In genomic region chr1:21321963-21322680, GRCh38 we compare ENCODE assay signal across 8 cellular contexts. TPM values are rescaled to one million over a fixed set of nuclear protein-coding genes. Genes with fewer than 3 reads are reported as not detected.
A peak's percentile ranks its signal among the peaks of the same experiment; 100 is the strongest.
DNase-seq lines count a peak whose midpoint lies in the region; ATAC-seq and TF ChIP-seq lines count a peak whose summit lies in the region.

No MANE protein-coding gene starts in this region.

- H3K9me2 ChIP-seq in OCI-LY1 (ENCODE audit: low read depth, low read length): no peaks in the 10 kb centered on the region

- POLR2A ChIA-PET in CD4-positive, alpha-beta T cell (lab: Charles Lee): interaction anchor here (1.1 to 9.9 kb wide), 4 partner anchors 12 to 52 kb away, joined by 4 to 205 read pairs (median 34); partner anchors contain the start of gene ECE1

- no peaks in the 10 kb centered on the region for H4K20me1 ChIP-seq in OCI-LY1 (ENCODE audit: insufficient read depth, low read length)

- no peaks in the 10 kb centered on the region for H3K9me3 ChIP-seq in CD4-positive, alpha-beta T cell (ENCODE audit: control insufficient read depth, low read length)
- H3K9me3 ChIP-seq in OCI-LY1 (ENCODE audit: low read length): no peaks in the 10 kb centered on the region
- no peaks in the 10 kb centered on the region for H3K9me3 ChIP-seq in effector memory CD4-positive, alpha-beta T cell (ENCODE audit: control insufficient read depth, low read length)
- no peaks in the 10 kb centered on the region for H3K9me3 ChIP-seq in ovary

- DNase-seq in CD4-positive, alpha-beta T cell: no peak
- no peak for DNase-seq in effector memory CD4-positive, alpha-beta T cell
- DNase-seq in ovary: peak in 1 of 5 donors; percentile 61
- no peak for DNase-seq in NK-92 treated with Interleukin-12 subunit alpha and Interleukin-12 subunit beta, amount 100 ng/mL, for 24 hours (lab: John Stamatoyannopoulos, UW)
- DNase-seq in left colon: no peak
- no peak for DNase-seq in GM19238 (ENCODE audit: insufficient read length, low spot score)

- no peak for ATAC-seq in CD4-positive, alpha-beta T cell (ENCODE audit: poor library complexity)
- no peak for ATAC-seq in GM19467 (IDR thresholded peaks at IDR 0.05; ENCODE audit: unreplicated experiment)
- ATAC-seq in left colon: no peak

- H3K79me2 ChIP-seq in OCI-LY1 (ENCODE audit: insufficient read depth, low read length): no peaks in the 10 kb centered on the region

- no peaks in the 10 kb centered on the region for H3K27me3 ChIP-seq in CD4-positive, alpha-beta T cell (ENCODE audit: control insufficient read depth, insufficient read depth, low read length)
- no peaks in the 10 kb centered on the region for H3K27me3 ChIP-seq in OCI-LY1 (ENCODE audit: insufficient read depth, low read length)
- no peaks in the 10 kb centered on the region for H3K27me3 ChIP-seq in effector memory CD4-positive, alpha-beta T cell (replicated peaks; ENCODE audit: control insufficient read depth, insufficient read depth, low read length, poor library complexity, severe bottlenecking)
- no peaks in the 10 kb centered on the region for H3K27me3 ChIP-seq in ovary

- TF ChIP-seq CTCF in CD4-positive, alpha-beta T cell (IDR thresholded peaks at IDR 0.05): no peak
- no peak for TF ChIP-seq CTCF in OCI-LY1 (IDR thresholded peaks at IDR 0.05; ENCODE audit: low read length)
- no peak for TF ChIP-seq CTCF in ovary (IDR thresholded peaks at IDR 0.05)

- TF ChIP-seq EP300 in ovary (IDR thresholded peaks at IDR 0.05): no peak

- H3K27ac Mint-ChIP-seq in CD4-positive, alpha-beta T cell: peak overlapping the region; percentile 93

- no peak overlapping the region for H3K27ac ChIP-seq in CD4-positive, alpha-beta T cell (ENCODE audit: low read depth, low read length)
- H3K27ac ChIP-seq in OCI-LY1 (ENCODE audit: low read depth, low read length, poor library complexity, severe bottlenecking) (peak overlapping the region; percentile 23), ovary (peak overlapping the region; percentile 70 to 93)
- peak overlapping the region; percentile 39 for H3K27ac ChIP-seq in effector memory CD4-positive, alpha-beta T cell (ENCODE audit: insufficient read depth, low read length, poor library complexity, severe bottlenecking)

- TF ChIP-seq POLR2A in ovary (IDR thresholded peaks at IDR 0.05): no peak

- peak overlapping the region; percentile 42 for H3K4me3 Mint-ChIP-seq in CD4-positive, alpha-beta T cell

- peaks cover 17% of the 10 kb centered on the region for H3K36me3 Mint-ChIP-seq in CD4-positive, alpha-beta T cell (ENCODE audit: low read depth)

- no peaks in the 10 kb centered on the region for H3K9me3 Mint-ChIP-seq in CD4-positive, alpha-beta T cell

- peaks cover 67% of the 10 kb centered on the region for H3K4me1 Mint-ChIP-seq in CD4-positive, alpha-beta T cell (ENCODE audit: low read depth)

- WGBS in ovary, 3 donors: 85 to 86% (median 86%) methylated on average over 9 of the region's 9 CpGs

- H2AFZ ChIP-seq in OCI-LY1 (ENCODE audit: low read length): no peak overlapping the region

- no peak overlapping the region for H3K9ac ChIP-seq in OCI-LY1 (ENCODE audit: low read length)

- intact Hi-C loops in CD4-positive, alpha-beta T cell (cut with DNase I, micrococcal nuclease): loop anchor here in 1 of 2 experiments (2.0 kb wide), 1 partner anchor 17 kb away; no protein-coding TSS in a partner anchor
- intact Hi-C loops in ovary (cut with DNase I): no loop called here
- intact Hi-C loops in left colon (cut with DNase I, micrococcal nuclease): no loop called here

- H3K4me3 ChIP-seq in OCI-LY1 (ENCODE audit: low read depth, low read length, poor library complexity, severe bottlenecking) (no peak overlapping the region), ovary (no peak overlapping the region)
- H3K4me3 ChIP-seq in effector memory CD4-positive, alpha-beta T cell (ENCODE audit: insufficient read depth, low read depth, low read length, poor library complexity, severe bottlenecking): no peak overlapping the region

- H3K4me2 ChIP-seq in OCI-LY1 (ENCODE audit: low read length): no peak overlapping the region; the same call in 1 of the 2 replicates

- CTCF ChIA-PET in CD4-positive, alpha-beta T cell (lab: Charles Lee): interaction anchor here (1.2 kb wide), 1 partner anchor 12 kb away, joined by 3 read pairs; no protein-coding TSS in a partner anchor

- H3F3A ChIP-seq in OCI-LY1 (ENCODE audit: insufficient read depth, low read length): no peaks in the 10 kb centered on the region

- no peaks in the 10 kb centered on the region for H3K27me3 Mint-ChIP-seq in CD4-positive, alpha-beta T cell

- H3K36me3 ChIP-seq in OCI-LY1 (ENCODE audit: insufficient read depth, low read length): no peaks in the 10 kb centered on the region
- peaks cover 7% of the 10 kb centered on the region for H3K36me3 ChIP-seq in effector memory CD4-positive, alpha-beta T cell (ENCODE audit: control insufficient read depth, insufficient read depth, low read length)
- no peaks in the 10 kb centered on the region for H3K36me3 ChIP-seq in ovary

- peaks cover 73% of the 10 kb centered on the region for H3K4me1 ChIP-seq in OCI-LY1 (ENCODE audit: insufficient read depth, low read length, severe bottlenecking)
- peaks cover 45% of the 10 kb centered on the region for H3K4me1 ChIP-seq in effector memory CD4-positive, alpha-beta T cell (ENCODE audit: control insufficient read depth, insufficient read depth, low read length, poor library complexity, severe bottlenecking)
- H3K4me1 ChIP-seq in ovary (ENCODE audit: insufficient read depth): peaks cover 74% of the 10 kb centered on the region

RNA-seq across cellular contexts. Expression of gene ECE1, which starts 31.9 kb away (rescaled TPM):
- 10 to 100 TPM; 62.0 to 63.6 TPM for total RNA-seq in CD4-positive, alpha-beta T cell
- 100 to 1,000 TPM in 4 of 7 donors, 10 to 100 TPM in 3; 37.3 to 183 (median 119) TPM for total RNA-seq in ovary
- 100 to 1,000 TPM in 1 of 2 donors, 10 to 100 TPM in 1; 84.0 to 313 TPM for polyA plus RNA-seq in ovary
- 100 to 1,000 TPM; 110 to 165 TPM for total RNA-seq in left colon
